ENCODE assay signal across 29 cellular contexts in the genomic region with DNA sequence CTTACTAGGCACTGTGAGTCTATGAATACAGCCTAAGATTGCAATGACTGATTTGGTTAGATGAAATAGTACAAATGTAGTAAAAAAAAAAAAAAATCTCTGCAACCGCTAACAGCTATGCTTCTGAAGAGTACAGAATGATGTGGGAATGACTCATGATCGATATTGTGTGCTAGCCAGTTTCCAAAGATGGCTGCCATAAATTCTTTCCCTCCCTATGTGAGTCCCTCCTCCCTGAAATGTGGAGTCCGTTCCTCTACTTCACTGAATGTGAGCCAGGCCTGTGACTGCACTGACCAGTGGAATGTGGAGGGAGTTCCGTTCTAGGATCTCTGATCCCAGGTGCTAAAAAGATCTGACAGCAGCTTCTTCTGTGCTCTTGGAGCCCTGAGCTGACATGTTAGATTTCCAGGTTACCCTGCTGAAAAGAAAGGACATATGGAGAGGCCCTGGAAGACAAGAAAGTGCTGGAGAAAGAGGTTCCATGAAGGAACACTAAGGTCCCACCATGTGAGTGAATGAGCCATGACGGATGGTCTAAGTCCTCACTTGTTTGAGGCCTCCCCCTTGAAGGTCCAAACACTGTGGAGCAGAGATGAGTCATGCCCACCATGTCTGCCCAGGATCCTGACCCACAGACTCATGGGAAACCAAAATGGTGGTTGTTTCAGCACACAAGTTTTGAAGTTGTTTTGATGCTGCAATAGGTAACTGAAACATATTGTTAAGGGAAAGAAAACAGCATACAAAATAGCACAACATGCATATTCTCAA. TPM values are rescaled to one million over a fixed set of nuclear protein-coding genes. Genes with fewer than 3 reads are reported as not detected.
DNase-seq lines count a peak whose midpoint lies in the region; TF ChIP-seq lines count a peak whose summit lies in the region.
"Had no signal": no experiment of that assay in that cellular context is flagged by ENCODE, and none has a peak within 500 bp of the region (broad histone marks: within the 10 kb centered on the region; RNA-seq: fewer than 3 reads in every experiment).

No MANE protein-coding gene starts in this region.

- POLR2A ChIA-PET in RWPE1 (lab: Yijun Ruan, JAX; ENCODE audit: low non-redundant PET), result no interaction called here

- H3K4me3 Mint-ChIP-seq in activated T-cell treated with anti-CD3 and anti-CD28 coated beads, Interleukin-2, amount 50 U/mL, for 24 hours, result no peak overlapping the region
- H3K4me3 Mint-ChIP-seq: activated CD4-positive, alpha-beta memory T cell treated with anti-CD3 and anti-CD28 coated beads, Interleukin-2, amount 10 ng/mL, durations not matched to agents 7 days and 5 days; immature natural killer cell; nephron had no signal

- no peak for TF ChIP-seq CTCF in RWPE1 (conservative IDR thresholded peaks at IDR 0.05; ENCODE audit: low read depth)
- no peak for TF ChIP-seq CTCF in fibroblast of pulmonary artery (IDR thresholded peaks at IDR 0.05; ENCODE audit: low read length, missing control alignments)
- TF ChIP-seq CTCF in GM13976 (IDR thresholded peaks at IDR 0.05; ENCODE audit: borderline replicate concordance, control extremely low read depth, extremely low read depth, insufficient read depth, missing control alignments), result no peak

- CTCF ChIA-PET in RWPE1 (lab: Yijun Ruan, JAX), result interaction anchor here (0.6 kb wide), 1 partner anchor 15 kb away, joined by 5 read pairs; no protein-coding TSS in a partner anchor

- H3K9me3 Mint-ChIP-seq in activated T-cell treated with anti-CD3 and anti-CD28 coated beads, Interleukin-2, amount 50 U/mL, for 24 hours, result no peaks in the 10 kb centered on the region
- H3K9me3 Mint-ChIP-seq: activated CD4-positive, alpha-beta memory T cell treated with anti-CD3 and anti-CD28 coated beads, Interleukin-2, amount 10 ng/mL, durations not matched to agents 7 days and 5 days; immature natural killer cell; nephron had no signal

- H3K27me3 Mint-ChIP-seq in activated T-cell treated with anti-CD3 and anti-CD28 coated beads, Interleukin-2, amount 50 U/mL, for 24 hours, result no peaks in the 10 kb centered on the region
- H3K27me3 Mint-ChIP-seq: activated CD4-positive, alpha-beta memory T cell treated with anti-CD3 and anti-CD28 coated beads, Interleukin-2, amount 10 ng/mL, durations not matched to agents 7 days and 5 days had no signal

- peak; percentile 26 for DNase-seq in AG08396 (ENCODE audit: low spot score)
- DNase-seq in HCEC 1CT, result peak; percentile 72
- DNase-seq in RWPE1 (ENCODE audit: low spot score), result peak; percentile 15
- peak; percentile 9 for DNase-seq in fibroblast of pulmonary artery (ENCODE audit: low read depth)
- no peak for DNase-seq in dermis blood vessel endothelial cell
- no peak for DNase-seq in GM13976 (ENCODE audit: low spot score)
- DNase-seq in activated T-cell treated with anti-CD3 and anti-CD28 coated beads, Interleukin-2, amount 50 U/mL, for 24 hours, result no peak
- DNase-seq in midbrain (lab: John Stamatoyannopoulos, UW), result no peak
- DNase-seq: activated CD4-positive, alpha-beta memory T cell treated with anti-CD3 and anti-CD28 coated beads, Interleukin-2, amount 10 ng/mL, durations not matched to agents 7 days and 5 days; activated gamma-delta T cell; activated T-cell treated with anti-CD3 and anti-CD28 coated beads for 4 hours; adrenal gland; caudate nucleus; foreskin melanocyte; GDM1; immature natural killer cell; left ventricle myocardium inferior; NCI-H1436; NCI-H510A treated with DMSO at 0.1 percent for 48 hours; pancreas; stimulated activated CD4-positive, alpha-beta T cell treated with anti-CD3 and anti-CD28 coated beads, Interleukin-12 subunit alpha, Interleukin-12 subunit beta, amount 100 ng/mL, for 4 hours; stimulated activated CD4-positive, alpha-beta T cell treated with anti-CD3 and anti-CD28 coated beads, Interleukin-4, amount 100 ng/mL, for 4 hours; stomach; upper lobe of left lung had no signal

- H3K4me1 Mint-ChIP-seq in activated T-cell treated with anti-CD3 and anti-CD28 coated beads, Interleukin-2, amount 50 U/mL, for 24 hours (ENCODE audit: low read depth), result no peaks in the 10 kb centered on the region
- H3K4me1 Mint-ChIP-seq: activated CD4-positive, alpha-beta memory T cell treated with anti-CD3 and anti-CD28 coated beads, Interleukin-2, amount 10 ng/mL, durations not matched to agents 7 days and 5 days; immature natural killer cell; nephron had no signal

- no peaks in the 10 kb centered on the region for H3K36me3 Mint-ChIP-seq in activated T-cell treated with anti-CD3 and anti-CD28 coated beads, Interleukin-2, amount 50 U/mL, for 24 hours (ENCODE audit: low read depth)
- H3K36me3 Mint-ChIP-seq: immature natural killer cell had no signal

- in situ Hi-C loops in GM13976 (cut with MboI; ENCODE audit: low sequenced_read_pairs, unreplicated experiment), result no loop called here

- H3K27ac Mint-ChIP-seq in activated T-cell treated with anti-CD3 and anti-CD28 coated beads, Interleukin-2, amount 50 U/mL, for 24 hours, result no peak overlapping the region
- H3K27ac Mint-ChIP-seq: activated CD4-positive, alpha-beta memory T cell treated with anti-CD3 and anti-CD28 coated beads, Interleukin-2, amount 10 ng/mL, durations not matched to agents 7 days and 5 days; immature natural killer cell; nephron had no signal

- H3K4me3 ChIP-seq in fibroblast of pulmonary artery (replicated peaks; ENCODE audit: low read depth, low read length), result no peak overlapping the region
- H3K4me3 ChIP-seq: adrenal gland, hepatocyte, left ventricle myocardium inferior, pancreas, right atrium auricular region, stomach, upper lobe of left lung had no signal

- H3K27ac ChIP-seq in RWPE1, result no peak overlapping the region
- H3K27ac ChIP-seq: adrenal gland, C4-2B, hepatocyte, left ventricle myocardium inferior, pancreas, right atrium auricular region, stomach, upper lobe of left lung had no signal

RNA-seq across cellular contexts. Expression of gene DGKG, which starts 46.3 kb away (rescaled TPM):
- total RNA-seq in dermis blood vessel endothelial cell, result under 0.01 and 0.42 TPM in 2 replicates
- total RNA-seq: endothelial cell of umbilical vein, hepatocyte had no signal

Comparison
In these comparisons a context has a peak if more than half of its experiments do, and no peak if none do; other contexts are left out.
1. DNase-seq: peak in AG08396 (single experiment), HCEC 1CT (single experiment), RWPE1 (single experiment) and fibroblast of pulmonary artery (single experiment); none in dermis blood vessel endothelial cell (single experiment), GM13976 (single experiment), activated T-cell treated with anti-CD3 and anti-CD28 coated beads, Interleukin-2, amount 50 U/mL, for 24 hours (single experiment) and midbrain (single experiment).